In the genomic region with DNA sequence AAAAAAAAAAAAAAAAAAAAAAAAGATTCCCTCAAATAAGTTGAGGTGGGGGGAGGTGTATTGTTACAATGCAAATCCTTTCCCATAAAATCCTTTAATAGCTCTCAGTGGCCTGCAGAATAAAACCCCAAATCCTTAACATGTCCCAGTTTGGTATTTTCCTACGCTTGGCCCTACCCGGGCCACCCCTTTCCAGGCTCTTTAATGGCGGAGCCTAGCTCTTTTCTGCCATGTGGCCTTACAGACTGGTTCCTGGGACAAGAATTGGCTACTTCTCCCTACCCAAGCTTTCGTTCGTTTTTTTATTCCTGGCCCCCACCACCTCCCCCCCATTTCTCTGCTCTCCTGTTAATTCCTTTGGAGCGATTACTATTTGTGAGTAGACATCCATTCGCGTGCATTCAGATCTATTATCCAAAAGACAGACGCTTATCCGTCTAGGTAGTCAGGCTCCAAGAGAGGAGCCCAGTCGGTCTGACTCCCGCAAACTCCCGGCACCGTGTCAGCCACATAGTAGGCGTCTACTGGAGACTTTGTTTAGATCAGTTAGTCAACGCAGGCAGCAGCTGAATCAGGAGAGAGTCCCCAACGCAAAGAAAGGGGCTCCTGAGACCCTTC, we compare ENCODE assay signal across 8 cellular contexts. TPM values are rescaled to one million over a fixed set of nuclear protein-coding genes. Genes with fewer than 3 reads are reported as not detected.
DNase-seq lines count a peak whose midpoint lies in the region; ATAC-seq, FAIRE-seq and TF ChIP-seq lines count a peak whose summit lies in the region.

No MANE protein-coding gene starts in this region.

- peak overlapping the region; percentile 89 for H3K4me2 ChIP-seq in HepG2 (ENCODE audit: low read depth, low read length)

- no peak for TF ChIP-seq POLR2A in HepG2 (IDR thresholded peaks at IDR 0.05; ENCODE audit: insufficient read depth in 1 of 2, low read depth in 2 of 2, low read length in 2 of 2)

- peak overlapping the region; percentile 98 to 100 for H3K27ac ChIP-seq in ascending aorta
- peak overlapping the region; percentile 92 for H3K27ac ChIP-seq in HepG2 (ENCODE audit: extremely low read length, insufficient read depth, low read length)
- H3K27ac ChIP-seq in thoracic aorta, result peak overlapping the region; percentile 97 to 99

- CTCF ChIA-PET in activated CD4-positive, alpha-beta T cell treated with anti-CD3 and anti-CD28 coated beads, Interleukin-2, amount 10 ng/mL, durations not matched to agents 7 days and 5 days (lab: Charles Lee), result interaction anchor here (0.8 to 1.6 kb wide), 7 partner anchors 11 to 320 kb away, joined by 3 to 8 read pairs (median 4); no protein-coding TSS in a partner anchor
- CTCF ChIA-PET in HepG2 (lab: Yijun Ruan, JAX; ENCODE audit: low intra/inter-chr PET ratio, low total read pairs), result interaction anchor here (1.0 to 2.6 kb wide), 5 partner anchors 24 to 173 kb away, joined by 3 to 28 read pairs (median 3); no protein-coding TSS in a partner anchor

- peak overlapping the region; percentile 93 for H3K9ac ChIP-seq in HepG2 (ENCODE audit: insufficient read depth, low read depth, low read length)

- peaks cover 33% of the 10 kb centered on the region for H3K79me2 ChIP-seq in HepG2 (ENCODE audit: insufficient read depth, low read length)

- H3K9me3 Mint-ChIP-seq in activated CD4-positive, alpha-beta T cell treated with anti-CD3 and anti-CD28 coated beads, Interleukin-2, amount 10 ng/mL, durations not matched to agents 7 days and 5 days, result no peaks in the 10 kb centered on the region

- H3K4me3 ChIP-seq in ascending aorta, result peak overlapping the region; percentile 86 to 96
- H3K4me3 ChIP-seq in HepG2 (replicated peaks in 1 of 3; ENCODE audit: insufficient read depth in 1 of 3, low read depth in 2 of 3, low read length in 3 of 3), result peak overlapping the region; percentile 80 to 97 (median 92)
- peak overlapping the region; percentile 90 for H3K4me3 ChIP-seq in thoracic aorta

- ATAC-seq in HepG2 (peak; percentile 2), thoracic aorta (ENCODE audit: insufficient number of reproducible peaks, low FRiP score, low read depth) (no peak), HG02973 (IDR thresholded peaks at IDR 0.05; ENCODE audit: unreplicated experiment) (no peak)

- TF ChIP-seq EP300 in HepG2 (IDR thresholded peaks at IDR 0.05; ENCODE audit: low read depth in 2 of 2, low read length in 2 of 2) (no peak), HepG2 (CRISPR knock-in tag; IDR thresholded peaks at IDR 0.05; ENCODE audit: borderline replicate concordance) (no peak)

- H3K27me3 ChIP-seq in ascending aorta, result no peaks in the 10 kb centered on the region
- no peaks in the 10 kb centered on the region; a peak in 1 of 5 replicates for H3K27me3 ChIP-seq in HepG2 (ENCODE audit: control insufficient read depth in 1 of 2, insufficient read depth in 2 of 2, low read length in 2 of 2)
- H3K27me3 ChIP-seq in thoracic aorta (replicated peaks; ENCODE audit: insufficient read depth), result no peaks in the 10 kb centered on the region

- peak overlapping the region; percentile 98 for H3K27ac Mint-ChIP-seq in activated CD4-positive, alpha-beta T cell treated with anti-CD3 and anti-CD28 coated beads, Interleukin-2, amount 10 ng/mL, durations not matched to agents 7 days and 5 days

- peaks cover 16% of the 10 kb centered on the region for H4K20me1 ChIP-seq in HepG2 (ENCODE audit: insufficient read depth, low read length)

- H3K36me3 Mint-ChIP-seq in activated CD4-positive, alpha-beta T cell treated with anti-CD3 and anti-CD28 coated beads, Interleukin-2, amount 10 ng/mL, durations not matched to agents 7 days and 5 days (ENCODE audit: low read depth), result peaks cover 12% of the 10 kb centered on the region

- POLR2A ChIA-PET in activated CD4-positive, alpha-beta T cell treated with anti-CD3 and anti-CD28 coated beads, Interleukin-2, amount 10 ng/mL, durations not matched to agents 7 days and 5 days (lab: Charles Lee), result no interaction called here
- POLR2A ChIA-PET in HepG2 (lab: Yijun Ruan, JAX), result interaction anchor here (0.8 kb wide), 1 partner anchor 181 kb away, joined by 3 read pairs; a partner anchor contains a TSS

- no peaks in the 10 kb centered on the region for H3K36me3 ChIP-seq in ascending aorta
- H3K36me3 ChIP-seq in HepG2 (replicated peaks in 1 of 2; ENCODE audit: control insufficient read depth in 1 of 2, insufficient read depth in 2 of 2, low read length in 2 of 2), result no peaks in the 10 kb centered on the region
- H3K36me3 ChIP-seq in thoracic aorta, result no peaks in the 10 kb centered on the region

- H3K9me3 ChIP-seq in ascending aorta (no peaks in the 10 kb centered on the region), HepG2 (ENCODE audit: low read length) (no peaks in the 10 kb centered on the region), thoracic aorta (no peaks in the 10 kb centered on the region)

- H3K4me1 ChIP-seq in ascending aorta, result peaks cover 30 to 31% of the 10 kb centered on the region in 2 donors
- H3K4me1 ChIP-seq in HepG2 (ENCODE audit: insufficient read depth, low read length), result peaks cover 53% of the 10 kb centered on the region
- peaks cover 31 to 34% of the 10 kb centered on the region in 2 donors for H3K4me1 ChIP-seq in thoracic aorta (ENCODE audit: control insufficient read depth in 1 of 2, low read depth in 2 of 2)

- no peaks in the 10 kb centered on the region for H3K27me3 Mint-ChIP-seq in activated CD4-positive, alpha-beta T cell treated with anti-CD3 and anti-CD28 coated beads, Interleukin-2, amount 10 ng/mL, durations not matched to agents 7 days and 5 days

- H2AFZ ChIP-seq in HepG2 (ENCODE audit: low read length), result peak overlapping the region; percentile 88

- intact Hi-C loops in ascending aorta (cut with DNase I), result loop anchor here (10.0 kb wide), 2 partner anchors 597 to 1493 kb away; a partner anchor contains a TSS
- intact Hi-C loops in HepG2 (cut with micrococcal nuclease; ENCODE audit: unreplicated experiment), result no loop called here

- WGBS in HepG2 (ENCODE audit: low lambda C conversion rate), result 34% methylated on average over 17 of the region's 17 CpGs

- FAIRE-seq in HepG2 (lab: Jason Lieb, UNC), result no peak

- DNase-seq in activated CD4-positive, alpha-beta T cell treated with anti-CD3 and anti-CD28 coated beads, Interleukin-2, amount 10 ng/mL, durations not matched to agents 7 days and 5 days, result no peak
- no peak for DNase-seq in activated CD4-positive, alpha-beta T cell treated with anti-CD3 and anti-CD28 coated beads, Interleukin-2, amount 50 U/mL, for 48 hours
- DNase-seq in ascending aorta (ENCODE audit: low spot score in 2 of 2), result no peak
- no peak for DNase-seq in HepG2 (ENCODE audit: low spot score)
- no peak for DNase-seq in thoracic aorta (ENCODE audit: low spot score)
- no peak for DNase-seq in superior temporal gyrus (ENCODE audit: extremely low spot score)
- no peak for DNase-seq in NCI-H1105 treated with DMSO at 0.1 percent for 48 hours (lab: John Stamatoyannopoulos, UW)

- TSS peak; percentile 46 for BruUV-seq in HepG2 (replicated peaks; lab: Mats Ljungman, UMichigan)

- peaks cover 40% of the 10 kb centered on the region for H3K4me1 Mint-ChIP-seq in activated CD4-positive, alpha-beta T cell treated with anti-CD3 and anti-CD28 coated beads, Interleukin-2, amount 10 ng/mL, durations not matched to agents 7 days and 5 days

- no peak for TF ChIP-seq CTCF in ascending aorta (IDR thresholded peaks at IDR 0.05)
- no peak for TF ChIP-seq CTCF in HepG2 (CRISPR knock-in tag; IDR thresholded peaks at IDR 0.05)
- no peak for TF ChIP-seq CTCF in thoracic aorta (IDR thresholded peaks at IDR 0.05)

- in situ Hi-C loops in HepG2 (cut with HindIII; ENCODE audit: extremely low pct_ligation_motif_present, low pct_unique_long_range_greater_than_20kb), result no loop called here

- TF ChIP-seq RAD21 in HepG2 (CRISPR knock-in tag; IDR thresholded peaks at IDR 0.05), result no peak

- peak overlapping the region; percentile 91 for H3K4me3 Mint-ChIP-seq in activated CD4-positive, alpha-beta T cell treated with anti-CD3 and anti-CD28 coated beads, Interleukin-2, amount 10 ng/mL, durations not matched to agents 7 days and 5 days

RNA-seq across cellular contexts. Expression of a gene that starts 0.8 kb away (rescaled TPM):
- 10 to 100 TPM; 37.5 to 41.7 TPM for total RNA-seq in activated CD4-positive, alpha-beta T cell treated with anti-CD3 and anti-CD28 coated beads, Interleukin-2, amount 10 ng/mL, durations not matched to agents 7 days and 5 days
- 85.4 TPM for total RNA-seq in ascending aorta
- total RNA-seq in HepG2 (2016; rRNA removed; fragmentation: Illumina TruSeq; extraction: Trizol), result 53.4 and 53.8 TPM in 2 replicates
- 48.1 and 65.0 TPM in 2 replicates for total RNA-seq in HepG2 (2016; cell fraction: cytosol; rRNA removed; fragmentation: Illumina TruSeq; extraction: Trizol; ENCODE audit: low read depth)
- total RNA-seq in HepG2 (2016; cell fraction: insoluble cytoplasmic fraction; rRNA removed; fragmentation: Illumina TruSeq; extraction: Trizol), result 54.0 and 55.5 TPM in 2 replicates
- 91.2 and 112 TPM in 2 replicates for total RNA-seq in HepG2 (2016; cell fraction: membrane; rRNA removed; fragmentation: Illumina TruSeq; extraction: Trizol)
- 18.7 and 22.3 TPM in 2 replicates for total RNA-seq in HepG2 (2016; cell fraction: nucleus; rRNA removed; fragmentation: Illumina TruSeq; extraction: Trizol)
- 44.2 and 45.5 TPM in 2 replicates for polyA plus RNA-seq in HepG2 (2011; rRNA removed)
- 45.9 and 53.3 TPM in 2 replicates for polyA plus RNA-seq in HepG2 (2011; cell fraction: cytosol; rRNA removed)
- 22.1 and 23.2 TPM in 2 replicates for polyA plus RNA-seq in HepG2 (2011; cell fraction: nucleus; rRNA removed)
- polyA plus RNA-seq in HepG2 (2012), result 25.9 and 34.6 TPM in 2 replicates
- 42.2 and 59.3 TPM in 2 replicates for polyA plus RNA-seq in HepG2 (2016; cell fraction: cytosol; fragmentation: Illumina TruSeq; extraction: Trizol; ENCODE audit: low read depth)
- 50.1 and 54.2 TPM in 2 replicates for polyA plus RNA-seq in HepG2 (2016; cell fraction: insoluble cytoplasmic fraction; fragmentation: Illumina TruSeq; extraction: Trizol; ENCODE audit: low read depth)
- 66.6 and 83.2 TPM in 2 replicates for polyA plus RNA-seq in HepG2 (2016; cell fraction: membrane; fragmentation: Illumina TruSeq; extraction: Trizol; ENCODE audit: low read depth)
- 28.8 and 33.3 TPM in 2 replicates for polyA plus RNA-seq in HepG2 (2016; cell fraction: nucleus; fragmentation: Illumina TruSeq; extraction: Trizol; ENCODE audit: insufficient read depth, low read depth)
- polyA minus RNA-seq in HepG2 (2011; rRNA and poly(A)+ RNA removed; ENCODE audit: low replicate concordance), result 45.1 and 58.5 TPM in 2 replicates
- 26.7 and 28.4 TPM in 2 replicates for polyA minus RNA-seq in HepG2 (2011; cell fraction: cytosol; rRNA and poly(A)+ RNA removed)
- 8.2 and 9.8 TPM in 2 replicates for polyA minus RNA-seq in HepG2 (2011; cell fraction: nucleus; rRNA and poly(A)+ RNA removed)
- total RNA-seq in thoracic aorta, result 10 to 100 TPM; 67.5 to 74.7 TPM

RNA-seq across cellular contexts. Expression of a gene that starts 5.4 kb away (rescaled TPM):
- 100 to 1,000 TPM; 112 to 140 TPM for total RNA-seq in activated CD4-positive, alpha-beta T cell treated with anti-CD3 and anti-CD28 coated beads, Interleukin-2, amount 10 ng/mL, durations not matched to agents 7 days and 5 days
- 156 TPM for total RNA-seq in ascending aorta
- 214 and 224 TPM in 2 replicates for total RNA-seq in HepG2 (2016; rRNA removed; fragmentation: Illumina TruSeq; extraction: Trizol)
- total RNA-seq in HepG2 (2016; cell fraction: cytosol; rRNA removed; fragmentation: Illumina TruSeq; extraction: Trizol; ENCODE audit: low read depth), result 79.7 and 100.0 TPM in 2 replicates
- 209 and 229 TPM in 2 replicates for total RNA-seq in HepG2 (2016; cell fraction: insoluble cytoplasmic fraction; rRNA removed; fragmentation: Illumina TruSeq; extraction: Trizol)
- total RNA-seq in HepG2 (2016; cell fraction: membrane; rRNA removed; fragmentation: Illumina TruSeq; extraction: Trizol), result 120 and 150 TPM in 2 replicates
- total RNA-seq in HepG2 (2016; cell fraction: nucleus; rRNA removed; fragmentation: Illumina TruSeq; extraction: Trizol), result 79.9 and 90.1 TPM in 2 replicates
- 168 and 198 TPM in 2 replicates for polyA plus RNA-seq in HepG2 (2011; rRNA removed)
- polyA plus RNA-seq in HepG2 (2011; cell fraction: cytosol; rRNA removed), result 212 and 299 TPM in 2 replicates
- polyA plus RNA-seq in HepG2 (2011; cell fraction: nucleus; rRNA removed), result 132 and 146 TPM in 2 replicates
- polyA plus RNA-seq in HepG2 (2012), result 140 and 216 TPM in 2 replicates
- 108 and 138 TPM in 2 replicates for polyA plus RNA-seq in HepG2 (2016; cell fraction: cytosol; fragmentation: Illumina TruSeq; extraction: Trizol; ENCODE audit: low read depth)
- 277 and 305 TPM in 2 replicates for polyA plus RNA-seq in HepG2 (2016; cell fraction: insoluble cytoplasmic fraction; fragmentation: Illumina TruSeq; extraction: Trizol; ENCODE audit: low read depth)
- polyA plus RNA-seq in HepG2 (2016; cell fraction: membrane; fragmentation: Illumina TruSeq; extraction: Trizol; ENCODE audit: low read depth), result 139 and 154 TPM in 2 replicates
- 173 and 182 TPM in 2 replicates for polyA plus RNA-seq in HepG2 (2016; cell fraction: nucleus; fragmentation: Illumina TruSeq; extraction: Trizol; ENCODE audit: insufficient read depth, low read depth)
- 366 and 394 TPM in 2 replicates for polyA minus RNA-seq in HepG2 (2011; rRNA and poly(A)+ RNA removed; ENCODE audit: low replicate concordance)
- polyA minus RNA-seq in HepG2 (2011; cell fraction: cytosol; rRNA and poly(A)+ RNA removed), result 157 and 165 TPM in 2 replicates
- 60.0 and 81.7 TPM in 2 replicates for polyA minus RNA-seq in HepG2 (2011; cell fraction: nucleus; rRNA and poly(A)+ RNA removed)
- total RNA-seq in thoracic aorta, result 100 to 1,000 TPM in 1 of 2 donors, 10 to 100 TPM in 1; 79.0 to 172 TPM

RNA-seq across cellular contexts. Expression of a gene that starts 6.2 kb away (rescaled TPM):
- total RNA-seq in activated CD4-positive, alpha-beta T cell treated with anti-CD3 and anti-CD28 coated beads, Interleukin-2, amount 10 ng/mL, durations not matched to agents 7 days and 5 days, result 10 to 100 TPM; 62.1 to 64.0 TPM
- total RNA-seq in ascending aorta (220 TPM), HepG2 (2016; rRNA removed; fragmentation: Illumina TruSeq; extraction: Trizol) (24.8 and 43.3 TPM in 2 replicates), thoracic aorta (10 to 100 TPM; 59.6 to 70.9 TPM)
- 11.2 and 11.7 TPM in 2 replicates for total RNA-seq in HepG2 (2016; cell fraction: cytosol; rRNA removed; fragmentation: Illumina TruSeq; extraction: Trizol; ENCODE audit: low read depth)
- total RNA-seq in HepG2 (2016; cell fraction: insoluble cytoplasmic fraction; rRNA removed; fragmentation: Illumina TruSeq; extraction: Trizol), result 22.8 and 43.9 TPM in 2 replicates
- 7.4 and 8.2 TPM in 2 replicates for total RNA-seq in HepG2 (2016; cell fraction: membrane; rRNA removed; fragmentation: Illumina TruSeq; extraction: Trizol)
- total RNA-seq in HepG2 (2016; cell fraction: nucleus; rRNA removed; fragmentation: Illumina TruSeq; extraction: Trizol), result 43.8 and 49.8 TPM in 2 replicates
- 40.9 and 51.3 TPM in 2 replicates for polyA plus RNA-seq in HepG2 (2011; rRNA removed)
- polyA plus RNA-seq in HepG2 (2011; cell fraction: cytosol; rRNA removed), result 17.4 and 28.9 TPM in 2 replicates
- 414 and 516 TPM in 2 replicates for polyA plus RNA-seq in HepG2 (2011; cell fraction: nucleus; rRNA removed)
- polyA plus RNA-seq in HepG2 (2012), result 22.1 and 28.1 TPM in 2 replicates
- 3.3 and 4.0 TPM in 2 replicates for polyA plus RNA-seq in HepG2 (2016; cell fraction: cytosol; fragmentation: Illumina TruSeq; extraction: Trizol; ENCODE audit: low read depth)
- polyA plus RNA-seq in HepG2 (2016; cell fraction: insoluble cytoplasmic fraction; fragmentation: Illumina TruSeq; extraction: Trizol; ENCODE audit: low read depth), result 22.0 and 24.2 TPM in 2 replicates
- polyA plus RNA-seq in HepG2 (2016; cell fraction: membrane; fragmentation: Illumina TruSeq; extraction: Trizol; ENCODE audit: low read depth), result 4.4 and 6.6 TPM in 2 replicates
- polyA plus RNA-seq in HepG2 (2016; cell fraction: nucleus; fragmentation: Illumina TruSeq; extraction: Trizol; ENCODE audit: insufficient read depth, low read depth), result 153 and 170 TPM in 2 replicates
- polyA minus RNA-seq in HepG2 (2011; rRNA and poly(A)+ RNA removed; ENCODE audit: low replicate concordance), result 38.6 and 47.8 TPM in 2 replicates
- 8.8 and 11.4 TPM in 2 replicates for polyA minus RNA-seq in HepG2 (2011; cell fraction: cytosol; rRNA and poly(A)+ RNA removed)
- polyA minus RNA-seq in HepG2 (2011; cell fraction: nucleus; rRNA and poly(A)+ RNA removed), result 35.9 and 44.5 TPM in 2 replicates

RNA-seq across cellular contexts. Expression of a gene that starts 31.5 kb away (rescaled TPM):
- 100 to 1,000 TPM; 114 to 128 TPM for total RNA-seq in activated CD4-positive, alpha-beta T cell treated with anti-CD3 and anti-CD28 coated beads, Interleukin-2, amount 10 ng/mL, durations not matched to agents 7 days and 5 days
- total RNA-seq in ascending aorta (125 TPM), HepG2 (2016; rRNA removed; fragmentation: Illumina TruSeq; extraction: Trizol) (53.4 and 59.1 TPM in 2 replicates), thoracic aorta (10 to 100 TPM; 57.4 to 61.0 TPM)
- total RNA-seq in HepG2 (2016; cell fraction: cytosol; rRNA removed; fragmentation: Illumina TruSeq; extraction: Trizol; ENCODE audit: low read depth), result 3.4 and 6.4 TPM in 2 replicates
- total RNA-seq in HepG2 (2016; cell fraction: insoluble cytoplasmic fraction; rRNA removed; fragmentation: Illumina TruSeq; extraction: Trizol), result 49.7 and 63.5 TPM in 2 replicates
- 14.5 and 17.3 TPM in 2 replicates for total RNA-seq in HepG2 (2016; cell fraction: membrane; rRNA removed; fragmentation: Illumina TruSeq; extraction: Trizol)
- 56.7 and 57.8 TPM in 2 replicates for total RNA-seq in HepG2 (2016; cell fraction: nucleus; rRNA removed; fragmentation: Illumina TruSeq; extraction: Trizol)
- polyA plus RNA-seq in HepG2 (2011; rRNA removed), result 51.4 and 65.8 TPM in 2 replicates
- polyA plus RNA-seq in HepG2 (2011; cell fraction: cytosol; rRNA removed), result 31.1 and 42.0 TPM in 2 replicates
- polyA plus RNA-seq in HepG2 (2011; cell fraction: nucleus; rRNA removed), result 315 and 402 TPM in 2 replicates
- 35.8 and 45.8 TPM in 2 replicates for polyA plus RNA-seq in HepG2 (2012)
- polyA plus RNA-seq in HepG2 (2016; cell fraction: cytosol; fragmentation: Illumina TruSeq; extraction: Trizol; ENCODE audit: low read depth), result 3.8 and 5.4 TPM in 2 replicates
- polyA plus RNA-seq in HepG2 (2016; cell fraction: insoluble cytoplasmic fraction; fragmentation: Illumina TruSeq; extraction: Trizol; ENCODE audit: low read depth), result 41.9 and 50.8 TPM in 2 replicates
- polyA plus RNA-seq in HepG2 (2016; cell fraction: membrane; fragmentation: Illumina TruSeq; extraction: Trizol; ENCODE audit: low read depth), result 4.5 and 8.2 TPM in 2 replicates
- 159 and 172 TPM in 2 replicates for polyA plus RNA-seq in HepG2 (2016; cell fraction: nucleus; fragmentation: Illumina TruSeq; extraction: Trizol; ENCODE audit: insufficient read depth, low read depth)
- 150 and 170 TPM in 2 replicates for polyA minus RNA-seq in HepG2 (2011; rRNA and poly(A)+ RNA removed; ENCODE audit: low replicate concordance)
- 37.8 and 44.5 TPM in 2 replicates for polyA minus RNA-seq in HepG2 (2011; cell fraction: cytosol; rRNA and poly(A)+ RNA removed)
- polyA minus RNA-seq in HepG2 (2011; cell fraction: nucleus; rRNA and poly(A)+ RNA removed), result 61.0 and 65.3 TPM in 2 replicates

RNA-seq across cellular contexts. Expression of a gene that starts 34.6 kb away (rescaled TPM):
- under 1 TPM; 0.27 to 0.33 TPM for total RNA-seq in activated CD4-positive, alpha-beta T cell treated with anti-CD3 and anti-CD28 coated beads, Interleukin-2, amount 10 ng/mL, durations not matched to agents 7 days and 5 days
- total RNA-seq in ascending aorta, result 5.4 TPM
- 0.10 and 0.86 TPM in 2 replicates for total RNA-seq in HepG2 (2016; rRNA removed; fragmentation: Illumina TruSeq; extraction: Trizol)
- total RNA-seq in HepG2 (2016; cell fraction: cytosol; rRNA removed; fragmentation: Illumina TruSeq; extraction: Trizol; ENCODE audit: low read depth), result 0.18 TPM in 1 of 2 replicates, not detected in the other
- total RNA-seq in HepG2 (2016; cell fraction: insoluble cytoplasmic fraction; rRNA removed; fragmentation: Illumina TruSeq; extraction: Trizol), result 0.10 and 0.93 TPM in 2 replicates
- total RNA-seq in HepG2 (2016; cell fraction: membrane; rRNA removed; fragmentation: Illumina TruSeq; extraction: Trizol), result 0.24 and 0.25 TPM in 2 replicates
- total RNA-seq in HepG2 (2016; cell fraction: nucleus; rRNA removed; fragmentation: Illumina TruSeq; extraction: Trizol), result 0.84 and 1.0 TPM in 2 replicates
- 0.37 and 0.61 TPM in 2 replicates for polyA plus RNA-seq in HepG2 (2011; rRNA removed)
- 0.09 and 0.17 TPM in 2 replicates for polyA plus RNA-seq in HepG2 (2011; cell fraction: cytosol; rRNA removed)
- polyA plus RNA-seq in HepG2 (2011; cell fraction: nucleus; rRNA removed), result 4.3 and 5.3 TPM in 2 replicates
- 0.23 and 0.63 TPM in 2 replicates for polyA plus RNA-seq in HepG2 (2012)
- 0.10 TPM in 1 of 2 replicates, not detected in the other for polyA plus RNA-seq in HepG2 (2016; cell fraction: cytosol; fragmentation: Illumina TruSeq; extraction: Trizol; ENCODE audit: low read depth)
- polyA plus RNA-seq in HepG2 (2016; cell fraction: insoluble cytoplasmic fraction; fragmentation: Illumina TruSeq; extraction: Trizol; ENCODE audit: low read depth), result 0.16 and 0.74 TPM in 2 replicates
- 0.08 TPM in 1 of 2 replicates, not detected in the other for polyA plus RNA-seq in HepG2 (2016; cell fraction: membrane; fragmentation: Illumina TruSeq; extraction: Trizol; ENCODE audit: low read depth)
- 3.4 and 4.5 TPM in 2 replicates for polyA plus RNA-seq in HepG2 (2016; cell fraction: nucleus; fragmentation: Illumina TruSeq; extraction: Trizol; ENCODE audit: insufficient read depth, low read depth)
- polyA minus RNA-seq in HepG2 (2011; rRNA and poly(A)+ RNA removed; ENCODE audit: low replicate concordance), result 0.06 and 0.37 TPM in 2 replicates
- polyA minus RNA-seq in HepG2 (2011; cell fraction: cytosol; rRNA and poly(A)+ RNA removed), result not detected in 2 replicates
- 0.39 and 2.0 TPM in 2 replicates for polyA minus RNA-seq in HepG2 (2011; cell fraction: nucleus; rRNA and poly(A)+ RNA removed)
- total RNA-seq in thoracic aorta, result 1 to 10 TPM; 4.1 to 8.5 TPM
